ENCODE assay signal across 8 cellular contexts in genomic region chr4:48578132-48578964, GRCh38.
DNase-seq lines count a peak whose midpoint lies in the region; TF ChIP-seq lines count a peak whose summit lies in the region.

No MANE protein-coding gene starts in this region.

- H3K36me3 Mint-ChIP-seq in HFFc6 (ENCODE audit: low read depth): peaks cover 4% of the 10 kb centered on the region; the same call in 1 of the 2 replicates

- H3K9me3 Mint-ChIP-seq in HFFc6: no peaks in the 10 kb centered on the region

- H3K27ac Mint-ChIP-seq in HFFc6: no peak overlapping the region

- no peaks in the 10 kb centered on the region for H3K27me3 Mint-ChIP-seq in HFFc6 (ENCODE audit: insufficient read depth)

- peak; percentile 7 to 28 for DNase-seq in activated CD4-positive, alpha-beta T cell treated with anti-CD3 and anti-CD28 coated beads for 24 hours (ENCODE audit: low read depth in 2 of 2)
- no peak for DNase-seq in activated CD4-positive, alpha-beta T cell treated with anti-CD3 and anti-CD28 coated beads for 1 hour
- DNase-seq in HFFc6 (peak; percentile 70), NCI-H1092 treated with DMSO at 0.1 percent for 48 hours (lab: John Stamatoyannopoulos, UW) (peak; percentile 48), T follicular helper cell (ENCODE audit: low read depth) (peak; percentile 43), brain pericyte (ENCODE audit: low read depth, low spot score) (peak; percentile 27), iris pigment epithelial cell (ENCODE audit: low read depth) (peak; percentile 80)
- peak; percentile 15 to 17 for DNase-seq in stimulated activated CD4-positive, alpha-beta T cell treated with anti-CD3 and anti-CD28 coated beads, Interleukin-1b, Interleukin-23, amount 100 ng/mL, for 1 hour (ENCODE audit: low read depth in 2 of 2)

- peaks cover 6% of the 10 kb centered on the region for H3K4me1 Mint-ChIP-seq in HFFc6 (ENCODE audit: low read depth)

- TF ChIP-seq CTCF in HFFc6 (IDR thresholded peaks at IDR 0.05): peak; percentile 94

- no peak overlapping the region for H3K4me3 Mint-ChIP-seq in HFFc6
